Comparison of ENCODE assay signal across 9 cellular contexts in genomic region chr4:14916554-14917304, GRCh38.
A peak's percentile ranks its signal among the peaks of the same experiment; 100 is the strongest.
DNase-seq lines count a peak whose midpoint lies in the region; ATAC-seq and TF ChIP-seq lines count a peak whose summit lies in the region.
"Had no signal": no experiment of that assay in that cellular context is flagged by ENCODE, and none has a peak within 500 bp of the region (broad histone marks: within the 10 kb centered on the region; RNA-seq: fewer than 3 reads in every experiment).

No MANE protein-coding gene starts in this region.

- H3K9me3 ChIP-seq in liver (ENCODE audit: control insufficient read depth in 4 of 4, low read length in 3 of 4) (no peaks in the 10 kb centered on the region), thyroid gland (no peaks in the 10 kb centered on the region)

- TF ChIP-seq CTCF in choroid plexus epithelial cell (conservative IDR thresholded peaks at IDR 0.05; ENCODE audit: low read depth, low read length) (no peak), liver (IDR thresholded peaks at IDR 0.05; ENCODE audit: low read depth, low read length, missing input control) (no peak), thyroid gland (IDR thresholded peaks at IDR 0.05) (no peak)

- ATAC-seq in GM19351 (IDR thresholded peaks at IDR 0.05; ENCODE audit: unreplicated experiment) = no peak
- ATAC-seq in HG02852 (IDR thresholded peaks at IDR 0.05; ENCODE audit: unreplicated experiment) = no peak

- peaks cover 1 to 17% (median 15%) of the 10 kb centered on the region in 4 donors for H3K4me1 ChIP-seq in liver (ENCODE audit: control insufficient read depth in 4 of 4, insufficient read depth in 4 of 4, low read length in 3 of 4)
- no peaks in the 10 kb centered on the region for H3K4me1 ChIP-seq in thyroid gland

- intact Hi-C loops in thyroid gland (cut with DNase I) = no loop called here

- TF ChIP-seq POLR2A in thyroid gland (IDR thresholded peaks at IDR 0.05) = no peak

- WGBS in liver = 24% methylated on average over 7 of the region's 7 CpGs
- WGBS in thyroid gland, 2 donors = 50 to 59% methylated on average over 7 of the region's 7 CpGs

- H3K27me3 ChIP-seq in liver (ENCODE audit: control insufficient read depth in 4 of 4, insufficient read depth in 4 of 4, low read length in 3 of 4) = no peaks in the 10 kb centered on the region
- H3K27me3 ChIP-seq in thyroid gland = no peaks in the 10 kb centered on the region

- no peak for TF ChIP-seq RAD21 in liver (IDR thresholded peaks at IDR 0.05)

- DNase-seq in Caki2 (ENCODE audit: low read depth) (peak; percentile 96), HS-27A (ENCODE audit: low read depth) (peak; percentile 62), choroid plexus epithelial cell (ENCODE audit: low read depth) (peak; percentile 69), thyroid gland (no peak)
- no peak for DNase-seq in effector CD4-positive, alpha-beta T cell
- DNase-seq: NCI-H82 had no signal

- in situ Hi-C loops in Caki2 (cut with HindIII; ENCODE audit: low pct_unique_long_range_greater_than_20kb, low sequenced_read_pairs) = no loop called here

- peak overlapping the region in 1 of 2 donors; percentile 39 for H3K9ac ChIP-seq in liver (ENCODE audit: low read depth in 1 of 2, low read length in 2 of 2)

- H3K4me3 ChIP-seq in choroid plexus epithelial cell (ENCODE audit: low read depth, low read length) (no peak overlapping the region), liver (ENCODE audit: low read depth in 1 of 3, low read length in 3 of 3) (peak overlapping the region in 1 of 3 donors; percentile 38), thyroid gland (replicated peaks in 1 of 3) (no peak overlapping the region)

- H3K27ac ChIP-seq in liver (ENCODE audit: low read depth in 1 of 2, low read length in 2 of 2) = peak overlapping the region; percentile 62 to 69
- no peak overlapping the region for H3K27ac ChIP-seq in thyroid gland

- H3K36me3 ChIP-seq in liver (ENCODE audit: control insufficient read depth in 4 of 4, insufficient read depth in 3 of 4, low read depth in 1 of 4, low read length in 3 of 4) = no peaks in the 10 kb centered on the region
- H3K36me3 ChIP-seq in thyroid gland = no peaks in the 10 kb centered on the region

TF ChIP-seq in liver, 16 proteins besides CTCF, POLR2A, EP300 and RAD21:
- TF ChIP-seq TAF1 (conservative IDR thresholded peaks at IDR 0.05) (no peak), SP1 (IDR thresholded peaks at IDR 0.05) (peak; percentile 21), YY1 (IDR thresholded peaks at IDR 0.05) (peak; percentile 66), RXRA (IDR thresholded peaks at IDR 0.05) (peak in 1 of 2 donors; percentile 66), ZBTB33 (IDR thresholded peaks at IDR 0.05) (no peak), JUND (IDR thresholded peaks at IDR 0.05) (peak in 1 of 2 donors; percentile 65), FOXA2 (IDR thresholded peaks at IDR 0.05) (no peak), HNF4G (IDR thresholded peaks at IDR 0.05) (no peak), GABPA (IDR thresholded peaks at IDR 0.05 in 1 of 2, conservative IDR thresholded peaks at IDR 0.05 in 1 of 2) (no peak), EGR1 (IDR thresholded peaks at IDR 0.05; ENCODE audit: low read depth in 2 of 2) (no peak), HNF4A (conservative IDR thresholded peaks at IDR 0.05) (peak; percentile 12 to 47), FOXA1 (IDR thresholded peaks at IDR 0.05) (no peak), NR2F2 (IDR thresholded peaks at IDR 0.05) (no peak)
- TF ChIP-seq, protein P1, sequence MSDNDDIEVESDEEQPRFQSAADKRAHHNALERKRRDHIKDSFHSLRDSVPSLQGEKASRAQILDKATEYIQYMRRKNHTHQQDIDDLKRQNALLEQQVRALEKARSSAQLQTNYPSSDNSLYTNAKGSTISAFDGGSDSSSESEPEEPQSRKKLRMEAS (IDR thresholded peaks at IDR 0.05) = no peak
- TF ChIP-seq, protein P2, sequence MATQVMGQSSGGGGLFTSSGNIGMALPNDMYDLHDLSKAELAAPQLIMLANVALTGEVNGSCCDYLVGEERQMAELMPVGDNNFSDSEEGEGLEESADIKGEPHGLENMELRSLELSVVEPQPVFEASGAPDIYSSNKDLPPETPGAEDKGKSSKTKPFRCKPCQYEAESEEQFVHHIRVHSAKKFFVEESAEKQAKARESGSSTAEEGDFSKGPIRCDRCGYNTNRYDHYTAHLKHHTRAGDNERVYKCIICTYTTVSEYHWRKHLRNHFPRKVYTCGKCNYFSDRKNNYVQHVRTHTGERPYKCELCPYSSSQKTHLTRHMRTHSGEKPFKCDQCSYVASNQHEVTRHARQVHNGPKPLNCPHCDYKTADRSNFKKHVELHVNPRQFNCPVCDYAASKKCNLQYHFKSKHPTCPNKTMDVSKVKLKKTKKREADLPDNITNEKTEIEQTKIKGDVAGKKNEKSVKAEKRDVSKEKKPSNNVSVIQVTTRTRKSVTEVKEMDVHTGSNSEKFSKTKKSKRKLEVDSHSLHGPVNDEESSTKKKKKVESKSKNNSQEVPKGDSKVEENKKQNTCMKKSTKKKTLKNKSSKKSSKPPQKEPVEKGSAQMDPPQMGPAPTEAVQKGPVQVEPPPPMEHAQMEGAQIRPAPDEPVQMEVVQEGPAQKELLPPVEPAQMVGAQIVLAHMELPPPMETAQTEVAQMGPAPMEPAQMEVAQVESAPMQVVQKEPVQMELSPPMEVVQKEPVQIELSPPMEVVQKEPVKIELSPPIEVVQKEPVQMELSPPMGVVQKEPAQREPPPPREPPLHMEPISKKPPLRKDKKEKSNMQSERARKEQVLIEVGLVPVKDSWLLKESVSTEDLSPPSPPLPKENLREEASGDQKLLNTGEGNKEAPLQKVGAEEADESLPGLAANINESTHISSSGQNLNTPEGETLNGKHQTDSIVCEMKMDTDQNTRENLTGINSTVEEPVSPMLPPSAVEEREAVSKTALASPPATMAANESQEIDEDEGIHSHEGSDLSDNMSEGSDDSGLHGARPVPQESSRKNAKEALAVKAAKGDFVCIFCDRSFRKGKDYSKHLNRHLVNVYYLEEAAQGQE (IDR thresholded peaks at IDR 0.05) = peak; percentile 20
- TF ChIP-seq, protein P3, sequence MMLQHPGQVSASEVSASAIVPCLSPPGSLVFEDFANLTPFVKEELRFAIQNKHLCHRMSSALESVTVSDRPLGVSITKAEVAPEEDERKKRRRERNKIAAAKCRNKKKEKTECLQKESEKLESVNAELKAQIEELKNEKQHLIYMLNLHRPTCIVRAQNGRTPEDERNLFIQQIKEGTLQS (IDR thresholded peaks at IDR 0.05) = no peak

Comparison
In these comparisons a context has a peak if more than half of its experiments do, and no peak if none do; other contexts are left out.
1. DNase-seq: peak in Caki2 (single experiment), HS-27A (single experiment) and choroid plexus epithelial cell (single experiment); none in effector CD4-positive, alpha-beta T cell (single experiment) and thyroid gland (0 of 2).
2. H3K27ac ChIP-seq: peak in liver (2 of 2); none in thyroid gland (0 of 3).